ENCODE assay signal across 10 cellular contexts in the genomic region with DNA sequence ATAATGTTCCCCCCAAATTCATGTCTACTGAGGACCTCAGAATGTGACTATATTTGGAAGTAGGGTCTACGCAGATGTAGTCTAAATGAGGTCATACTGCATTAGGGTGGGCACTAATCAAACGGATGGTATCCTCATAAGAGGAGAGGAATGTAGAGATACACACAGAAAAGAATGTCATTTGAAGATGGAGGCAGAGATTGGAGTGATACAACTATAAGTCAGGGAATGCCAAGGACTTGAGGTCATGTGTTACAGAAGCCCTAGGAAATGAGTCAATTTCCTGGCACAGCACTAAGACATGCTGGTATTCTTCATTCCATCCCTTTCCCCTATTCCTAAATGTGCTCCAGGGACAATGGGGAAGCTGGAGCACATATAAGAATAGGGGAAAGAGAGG. TPM values are rescaled to one million over a fixed set of nuclear protein-coding genes. Genes with fewer than 3 reads are reported as not detected.
A peak's percentile ranks its signal among the peaks of the same experiment; 100 is the strongest.
DNase-seq lines count a peak whose midpoint lies in the region; ATAC-seq, FAIRE-seq and TF ChIP-seq lines count a peak whose summit lies in the region.
"Had no signal": no experiment of that assay in that cellular context is flagged by ENCODE, and none has a peak within 500 bp of the region (broad histone marks: within the 10 kb centered on the region; RNA-seq: fewer than 3 reads in every experiment).

No MANE protein-coding gene starts in this region.

- no peak overlapping the region for H3K4me3 ChIP-seq in ascending aorta
- H3K4me3 ChIP-seq in vagina = no peak overlapping the region

- H3K4me1 ChIP-seq in ascending aorta (peaks cover 0 to 4% of the 10 kb centered on the region in 2 donors), vagina (peaks cover 33% of the 10 kb centered on the region)
- H3K4me1 ChIP-seq: parathyroid adenoma had no signal

- TF ChIP-seq POLR2A in vagina (IDR thresholded peaks at IDR 0.05) = no peak
- TF ChIP-seq POLR2A in GM12892 (IDR thresholded peaks at IDR 0.05; ENCODE audit: low read depth, low read length) = no peak

- peak overlapping the region; percentile 87 for H3K4me3 Mint-ChIP-seq in natural killer cell treated with Interleukin-12 subunit alpha and Interleukin-12 subunit beta and Interleukin-15 and Interleukin-18, amount 100 ng/mL, for 72 hours
- H3K4me3 Mint-ChIP-seq in natural killer cell = no peak overlapping the region

- peak overlapping the region; percentile 86 to 88 for H3K27ac Mint-ChIP-seq in natural killer cell treated with Interleukin-12 subunit alpha and Interleukin-12 subunit beta and Interleukin-15 and Interleukin-18, amount 100 ng/mL, for 72 hours
- peak overlapping the region in 1 of 2 donors; percentile 22 for H3K27ac Mint-ChIP-seq in natural killer cell

- H3K36me3 ChIP-seq in ascending aorta (no peaks in the 10 kb centered on the region), vagina (no peaks in the 10 kb centered on the region)

- H3K27ac ChIP-seq in ascending aorta (peak overlapping the region; percentile 76 to 79), vagina (peak overlapping the region; percentile 84)

- intact Hi-C loops in natural killer cell (cut with micrococcal nuclease) = no loop called here
- intact Hi-C loops in ascending aorta (cut with DNase I) = loop anchor here (5.0 kb wide), 2 partner anchors 57 to 68 kb away; a partner anchor contains a TSS
- intact Hi-C loops in vagina (cut with DNase I) = no loop called here

- peaks cover 22% of the 10 kb centered on the region for H3K36me3 Mint-ChIP-seq in natural killer cell treated with Interleukin-12 subunit alpha and Interleukin-12 subunit beta and Interleukin-15 and Interleukin-18, amount 100 ng/mL, for 72 hours
- no peaks in the 10 kb centered on the region for H3K36me3 Mint-ChIP-seq in natural killer cell

- no peak for FAIRE-seq in GM12892 (lab: Jason Lieb, UNC)

- TF ChIP-seq CTCF in natural killer cell (IDR thresholded peaks at IDR 0.05) (no peak), ascending aorta (IDR thresholded peaks at IDR 0.05) (no peak), vagina (IDR thresholded peaks at IDR 0.05) (no peak)

- H3K9me3 ChIP-seq in ascending aorta = no peaks in the 10 kb centered on the region
- no peaks in the 10 kb centered on the region for H3K9me3 ChIP-seq in vagina

- no peaks in the 10 kb centered on the region for H3K9me3 Mint-ChIP-seq in natural killer cell treated with Interleukin-12 subunit alpha and Interleukin-12 subunit beta and Interleukin-15 and Interleukin-18, amount 100 ng/mL, for 72 hours
- peaks cover 0 to 2% of the 10 kb centered on the region in 2 donors for H3K9me3 Mint-ChIP-seq in natural killer cell

- ATAC-seq in natural killer cell treated with Interleukin-12 subunit alpha and Interleukin-12 subunit beta and Interleukin-15 and Interleukin-18, amount 100 ng/mL, for 72 hours = no peak
- ATAC-seq in natural killer cell (no peak), HG02885 (IDR thresholded peaks at IDR 0.05; ENCODE audit: poor library complexity, unreplicated experiment) (no peak)

- DNase-seq in natural killer cell treated with Interleukin-12 subunit alpha and Interleukin-12 subunit beta and Interleukin-15 and Interleukin-18, amount 100 ng/mL, for 72 hours (ENCODE audit: low spot score) = no peak
- DNase-seq in natural killer cell = no peak
- DNase-seq in ascending aorta (ENCODE audit: low spot score in 2 of 2) = no peak
- DNase-seq in iris pigment epithelial cell (ENCODE audit: low read depth) = peak; percentile 92
- DNase-seq in vagina (ENCODE audit: extremely low spot score in 2 of 2) = no peak
- no peak for DNase-seq in GM12892 (ENCODE audit: insufficient read length)
- no peak for DNase-seq in NCI-H1092 treated with DMSO at 0.1 percent for 48 hours (lab: John Stamatoyannopoulos, UW)
- DNase-seq: DMS 273 treated with DMSO at 0.1 percent for 48 hours had no signal

- peaks cover 5 to 16% of the 10 kb centered on the region in 2 donors for H3K27me3 Mint-ChIP-seq in natural killer cell treated with Interleukin-12 subunit alpha and Interleukin-12 subunit beta and Interleukin-15 and Interleukin-18, amount 100 ng/mL, for 72 hours
- H3K27me3 Mint-ChIP-seq in natural killer cell (ENCODE audit: low read depth in 2 of 2) = peaks cover 4 to 17% of the 10 kb centered on the region in 2 donors

- H3K4me1 Mint-ChIP-seq in natural killer cell treated with Interleukin-12 subunit alpha and Interleukin-12 subunit beta and Interleukin-15 and Interleukin-18, amount 100 ng/mL, for 72 hours (ENCODE audit: low read depth in 2 of 2) = peaks cover 30 to 56% of the 10 kb centered on the region in 2 donors
- peaks cover 0 to 7% of the 10 kb centered on the region in 2 donors for H3K4me1 Mint-ChIP-seq in natural killer cell

- no peaks in the 10 kb centered on the region for H3K27me3 ChIP-seq in ascending aorta
- no peaks in the 10 kb centered on the region for H3K27me3 ChIP-seq in vagina

RNA-seq across cellular contexts. Expression of a gene that starts 0.8 kb away (rescaled TPM):
- 1 to 10 TPM in 1 of 2 donors, under 1 TPM in 1; 0.55 to 1.7 TPM for total RNA-seq in natural killer cell treated with Interleukin-12 subunit alpha and Interleukin-12 subunit beta and Interleukin-15 and Interleukin-18, amount 100 ng/mL, for 72 hours
- total RNA-seq in natural killer cell (1 to 10 TPM in 1 of 3 donors, under 1 TPM in 2; 0.14 to 1.2 (median 0.16) TPM), ascending aorta (1.1 TPM), vagina (1.2 TPM)
- polyA plus RNA-seq in GM12892 (2012; ENCODE audit: missing spikeins) = 2.1 TPM

RNA-seq across cellular contexts. Expression of a gene that starts 59.2 kb away (rescaled TPM):
- total RNA-seq in natural killer cell treated with Interleukin-12 subunit alpha and Interleukin-12 subunit beta and Interleukin-15 and Interleukin-18, amount 100 ng/mL, for 72 hours = 100 to 1,000 TPM in 1 of 2 donors, 10 to 100 TPM in 1; 97.1 to 242 TPM
- total RNA-seq in natural killer cell (1 to 10 TPM; 4.9 to 7.2 (median 6.0) TPM), ascending aorta (23.8 TPM), vagina (2.2 TPM)
- 18.5 TPM for polyA plus RNA-seq in GM12892 (2012; ENCODE audit: missing spikeins)
